ENCODE assay signal across 15 cellular contexts in genomic region chr5:149135536-149136201, GRCh38. TPM values are rescaled to one million over a fixed set of nuclear protein-coding genes. Genes with fewer than 3 reads are reported as not detected.
A peak's percentile ranks its signal among the peaks of the same experiment; 100 is the strongest.
DNase-seq lines count a peak whose midpoint lies in the region; ATAC-seq and TF ChIP-seq lines count a peak whose summit lies in the region.
"Had no signal": no experiment of that assay in that cellular context is flagged by ENCODE, and none has a peak within 500 bp of the region (broad histone marks: within the 10 kb centered on the region; RNA-seq: fewer than 3 reads in every experiment).

No MANE protein-coding gene starts in this region.

- intact Hi-C loops in PC-9 (cut with micrococcal nuclease; ENCODE audit: unreplicated experiment): no loop called here

- TF ChIP-seq CTCF in AG09319 (IDR thresholded peaks at IDR 0.05; ENCODE audit: low read depth, low read length) (no peak), PC-9 (conservative IDR thresholded peaks at IDR 0.05) (no peak), fibroblast of lung (conservative IDR thresholded peaks at IDR 0.05 in 1 of 2, IDR thresholded peaks at IDR 0.05 in 1 of 2; ENCODE audit: low read depth in 1 of 2, low read length in 2 of 2) (no peak), lung (IDR thresholded peaks at IDR 0.05; ENCODE audit: control extremely low read depth, extremely low read depth) (no peak), nephron progenitor cell (IDR thresholded peaks at IDR 0.05) (no peak)

- no peak overlapping the region for H3K4me3 Mint-ChIP-seq in nephron progenitor cell
- H3K4me3 Mint-ChIP-seq: CD14-positive monocyte; stimulated activated naive CD8-positive, alpha-beta T cell treated with anti-CD3 and anti-CD28 coated beads, Interleukin-15, Interleukin-2, amounts not matched to agents 100 ng/mL and 50 ng/mL, for 24 hours had no signal

- no peak overlapping the region for H3K4me3 ChIP-seq in PC-9
- no peak overlapping the region for H3K4me3 ChIP-seq in fibroblast of lung (replicated peaks in 1 of 4; ENCODE audit: control extremely low read depth in 1 of 4, insufficient read depth in 1 of 4, low read depth in 3 of 4, low read length in 4 of 4)
- no peak overlapping the region for H3K4me3 ChIP-seq in lung
- H3K4me3 ChIP-seq: colonic mucosa, HAP-1 had no signal

- H3K79me2 ChIP-seq in PC-9 (ENCODE audit: low read depth) (no peaks in the 10 kb centered on the region), fibroblast of lung (ENCODE audit: control insufficient read depth, insufficient read depth, low read length) (no peaks in the 10 kb centered on the region)

- no peak overlapping the region for H3K27ac Mint-ChIP-seq in nephron progenitor cell
- H3K27ac Mint-ChIP-seq: stimulated activated naive CD8-positive, alpha-beta T cell treated with anti-CD3 and anti-CD28 coated beads, Interleukin-15, Interleukin-2, amounts not matched to agents 100 ng/mL and 50 ng/mL, for 24 hours had no signal

- 35 to 55% methylated on average over 1 of the region's 1 CpG for WGBS in lung, 2 donors

- no peaks in the 10 kb centered on the region for H3K9me3 ChIP-seq in PC-9 (ENCODE audit: insufficient read depth, low read depth)
- H3K9me3 ChIP-seq in fibroblast of lung (ENCODE audit: control insufficient read depth, insufficient read depth, low read depth, low read length): no peaks in the 10 kb centered on the region
- no peaks in the 10 kb centered on the region for H3K9me3 ChIP-seq in lung (ENCODE audit: control insufficient read depth in 2 of 2, insufficient read depth in 1 of 2, low read length in 1 of 2)
- H3K9me3 ChIP-seq: colonic mucosa, HAP-1 had no signal

- H3K4me1 Mint-ChIP-seq in nephron progenitor cell: no peaks in the 10 kb centered on the region

- H3K9me3 Mint-ChIP-seq in nephron progenitor cell: no peaks in the 10 kb centered on the region
- H3K9me3 Mint-ChIP-seq: CD14-positive monocyte; stimulated activated naive CD8-positive, alpha-beta T cell treated with anti-CD3 and anti-CD28 coated beads, Interleukin-15, Interleukin-2, amounts not matched to agents 100 ng/mL and 50 ng/mL, for 24 hours had no signal

- H3K4me1 ChIP-seq in PC-9 (replicated peaks; ENCODE audit: insufficient read depth): peaks cover 79% of the 10 kb centered on the region
- H3K4me1 ChIP-seq in fibroblast of lung (ENCODE audit: control insufficient read depth, extremely low read depth, insufficient read depth, low read length): peaks cover 15% of the 10 kb centered on the region
- peaks cover 5 to 18% of the 10 kb centered on the region in 2 donors for H3K4me1 ChIP-seq in lung (ENCODE audit: control insufficient read depth in 2 of 2, insufficient read depth in 2 of 2, low read length in 2 of 2)
- H3K4me1 ChIP-seq: colonic mucosa, HAP-1 had no signal

- peaks cover 57% of the 10 kb centered on the region for H3F3A ChIP-seq in PC-9 (ENCODE audit: insufficient read depth, low read depth)

- DNase-seq in AG09319 (ENCODE audit: extremely low read depth, low read depth) (peak; percentile 36), PC-9 (peak in 1 of 2 experiments; percentile 93), fibroblast of lung (ENCODE audit: low read depth in 2 of 2) (peak; percentile 86 to 97), lung (ENCODE audit: low spot score) (no peak), NOMO-1 treated with dmso at 0.1 percent for 144 hours (lab: John Stamatoyannopoulos, UW; ENCODE audit: unreplicated experiment) (no peak), substantia nigra (lab: John Stamatoyannopoulos, UW) (no peak), nephron progenitor cell (no peak)
- no peak for DNase-seq in activated CD8-positive, alpha-beta memory T cell treated with anti-CD3 and anti-CD28 coated beads, Interleukin-2, amount 50 U/mL, for 48 hours
- DNase-seq: activated CD4-positive, CD25-positive, alpha-beta regulatory T cell treated with anti-CD3 and anti-CD28 coated beads, Interleukin-2, amount 50 U/mL, for 72 hours; activated effector memory CD4-positive, alpha-beta T cell treated with anti-CD3 and anti-CD28 coated beads, Interleukin-2, amount 50 U/mL, for 16 hours; colonic mucosa; Karpas-422 had no signal

- no peaks in the 10 kb centered on the region for H3K36me3 ChIP-seq in PC-9 (ENCODE audit: low read depth)
- H3K36me3 ChIP-seq in fibroblast of lung (ENCODE audit: control insufficient read depth, insufficient read depth, low read length): no peaks in the 10 kb centered on the region
- H3K36me3 ChIP-seq in lung (ENCODE audit: control insufficient read depth in 2 of 2, insufficient read depth in 2 of 2, low read length in 2 of 2): no peaks in the 10 kb centered on the region
- H3K36me3 ChIP-seq: colonic mucosa, HAP-1 had no signal

- POLR2A ChIA-PET in PC-9 (lab: Charles Lee; ENCODE audit: unreplicated experiment): no interaction called here

- H2AFZ ChIP-seq in PC-9 (0 out of 2 replicates have a peak overlapping the region, but pooled peaks have one; percentile 4), fibroblast of lung (ENCODE audit: low read length) (no peak overlapping the region)

- no peak overlapping the region for H3K9ac ChIP-seq in fibroblast of lung (ENCODE audit: insufficient read depth, low read length)

- H3K27ac ChIP-seq in PC-9: peak overlapping the region; percentile 99
- peak overlapping the region; percentile 58 for H3K27ac ChIP-seq in fibroblast of lung (ENCODE audit: insufficient read depth, low read length)
- H3K27ac ChIP-seq in lung (ENCODE audit: low read depth in 1 of 2, low read length in 1 of 2): peak overlapping the region in 1 of 2 donors; percentile 73
- H3K27ac ChIP-seq in substantia nigra (ENCODE audit: low read depth, low read length, poor library complexity, severe bottlenecking): no peak overlapping the region
- H3K27ac ChIP-seq: colonic mucosa had no signal

- no peaks in the 10 kb centered on the region for H3K9me2 ChIP-seq in PC-9 (ENCODE audit: insufficient read depth)

- CTCF ChIA-PET in PC-9 (lab: Charles Lee): no interaction called here

- no peaks in the 10 kb centered on the region for H3K36me3 Mint-ChIP-seq in nephron progenitor cell (ENCODE audit: low read depth)
- H3K36me3 Mint-ChIP-seq: CD14-positive monocyte had no signal

- peaks cover 42% of the 10 kb centered on the region for H3K27me3 Mint-ChIP-seq in nephron progenitor cell (ENCODE audit: low read depth, poor library complexity)

- peak; percentile 37 for ATAC-seq in lung (ENCODE audit: insufficient read depth, low FRiP score)

- BruUV-seq in PC-9 (replicated peaks; lab: Mats Ljungman, UMichigan): no TSS peak

- no peaks in the 10 kb centered on the region for H4K20me1 ChIP-seq in PC-9 (ENCODE audit: insufficient read depth)
- no peaks in the 10 kb centered on the region for H4K20me1 ChIP-seq in fibroblast of lung (ENCODE audit: control insufficient read depth, extremely low read depth, insufficient read depth, low read length)

- H3K27me3 ChIP-seq in PC-9 (ENCODE audit: insufficient read depth, low read depth) (no peaks in the 10 kb centered on the region), fibroblast of lung (ENCODE audit: control insufficient read depth, insufficient read depth, low read length) (no peaks in the 10 kb centered on the region), lung (ENCODE audit: control insufficient read depth, insufficient read depth) (no peaks in the 10 kb centered on the region)
- H3K27me3 ChIP-seq: colonic mucosa had no signal

- H3K4me2 ChIP-seq in PC-9 (peak overlapping the region; percentile 66), fibroblast of lung (ENCODE audit: extremely low read depth, insufficient read depth, low read length) (peak overlapping the region; percentile 36)

RNA-seq across cellular contexts. Expression of gene ABLIM3, which starts 5.6 kb away (rescaled TPM):
- 101 and 111 TPM in 2 replicates for total RNA-seq in PC-9 (2021)
- 37.2 and 48.1 TPM in 2 replicates for total RNA-seq in fibroblast of lung
- 49.9 and 67.8 TPM in 2 replicates for polyA plus RNA-seq in fibroblast of lung
- polyA plus RNA-seq in fibroblast of lung (2012): 56.3 and 70.6 TPM in 2 replicates
- polyA minus RNA-seq in fibroblast of lung (ENCODE audit: low replicate concordance): 124 and 233 TPM in 2 replicates
- 10 to 100 TPM; 46.8 to 54.2 TPM for total RNA-seq in lung
- 10 to 100 TPM in 1 of 2 donors, 1 to 10 TPM in 1; 8.0 to 20.5 TPM for polyA plus RNA-seq in lung

Comparison
In these comparisons a context has a peak if more than half of its experiments do, and no peak if none do; other contexts are left out.
1. DNase-seq: peak in AG09319 (single experiment) and fibroblast of lung (2 of 2); none in lung (single experiment), activated CD8-positive, alpha-beta memory T cell treated with anti-CD3 and anti-CD28 coated beads, Interleukin-2, amount 50 U/mL, for 48 hours (single experiment), NOMO-1 treated with dmso at 0.1 percent for 144 hours (single experiment), substantia nigra (0 of 49) and nephron progenitor cell (single experiment).